Comparison of ENCODE assay signal across 9 cellular contexts in genomic region chr15:76840830-76841460, GRCh38.
DNase-seq lines count a peak whose midpoint lies in the region; ATAC-seq, FAIRE-seq and TF ChIP-seq lines count a peak whose summit lies in the region.
"Had no signal": no experiment of that assay in that cellular context is flagged by ENCODE, and none has a peak within 500 bp of the region (broad histone marks: within the 10 kb centered on the region; RNA-seq: fewer than 3 reads in every experiment).

No MANE protein-coding gene starts in this region.

- no peak overlapping the region for H3K27ac ChIP-seq in H1 (ENCODE audit: low read depth, low read length)

- peak; percentile 32 for TF ChIP-seq CTCF in natural killer cell (IDR thresholded peaks at IDR 0.05)
- peak in 2 of 3 experiments; percentile 23 to 47; a peak in 2 of 4 replicates for TF ChIP-seq CTCF in H1 (IDR thresholded peaks at IDR 0.05; ENCODE audit: control extremely low read depth in 1 of 3, insufficient read depth in 1 of 3, low read depth in 1 of 3, low read length in 3 of 3)
- peak; percentile 73 for TF ChIP-seq CTCF in osteocyte (IDR thresholded peaks at IDR 0.05)

- H3K79me2 ChIP-seq in H1 (ENCODE audit: control insufficient read depth in 1 of 2, insufficient read depth in 2 of 2, low read length in 2 of 2) = no peaks in the 10 kb centered on the region

- no peak for FAIRE-seq in H1 (lab: Jason Lieb, UNC)

- H2AFZ ChIP-seq in H1 (ENCODE audit: low read length) = no peak overlapping the region

- no peak overlapping the region for H4K8ac ChIP-seq in H1 (ENCODE audit: extremely low read depth, insufficient read depth, low read length)

- intact Hi-C loops in natural killer cell (cut with micrococcal nuclease) = loop anchor here (2.0 kb wide), 2 partner anchors 606 to 650 kb away; no protein-coding TSS in a partner anchor

- no peaks in the 10 kb centered on the region for H3K27me3 ChIP-seq in H1 (replicated peaks in 1 of 4; ENCODE audit: control insufficient read depth in 3 of 4, extremely low read depth in 1 of 4, insufficient read depth in 3 of 4, low read length in 3 of 4)

- peaks cover 32 to 34% of the 10 kb centered on the region in 2 donors for H3K4me1 Mint-ChIP-seq in natural killer cell
- H3K4me1 Mint-ChIP-seq in natural killer cell treated with Interleukin-12 subunit alpha and Interleukin-12 subunit beta and Interleukin-15 and Interleukin-18, amount 100 ng/mL, for 72 hours (ENCODE audit: low read depth in 2 of 2) = peaks cover 8 to 33% of the 10 kb centered on the region in 2 donors
- H3K4me1 Mint-ChIP-seq in osteocyte (ENCODE audit: unreplicated experiment) = peaks cover 9% of the 10 kb centered on the region

- no peak overlapping the region for H3K4me3 ChIP-seq in H1 (ENCODE audit: extremely low read depth in 1 of 4, insufficient read depth in 2 of 4, low read depth in 3 of 4, low read length in 4 of 4)

- WGBS in H1 (ENCODE audit: extremely low coverage in 1 of 2, insufficient coverage in 1 of 2, insufficient read length in 1 of 2, insufficient replicate concordance in 2 of 2, low coverage in 1 of 2, low lambda C conversion rate in 2 of 2, missing lambda C conversion rate in 1 of 2), 2 experiments = 61% methylated on average over 5 of the region's 5 CpGs; no CpG with 5 or more reads in 1 of the 2 experiments

- no peaks in the 10 kb centered on the region for H4K20me1 ChIP-seq in H1 (replicated peaks in 1 of 2; ENCODE audit: control insufficient read depth in 1 of 2, insufficient read depth in 2 of 2, low read length in 2 of 2)

- no peak overlapping the region for H4K91ac ChIP-seq in H1 (replicated peaks; ENCODE audit: insufficient read length, low read length)

- H3K4me1 ChIP-seq in H1 (replicated peaks in 1 of 4; ENCODE audit: control insufficient read depth in 3 of 4, insufficient read depth in 4 of 4, low read length in 3 of 4) = no peaks in the 10 kb centered on the region

- DNase-seq in natural killer cell = no peak
- DNase-seq in natural killer cell treated with Interleukin-12 subunit alpha and Interleukin-12 subunit beta and Interleukin-15 and Interleukin-18, amount 100 ng/mL, for 72 hours (ENCODE audit: low spot score) = no peak
- peak; percentile 34 for DNase-seq in NCI-H460 (ENCODE audit: extremely low read depth, low read depth)
- DNase-seq in H1 (ENCODE audit: low read depth in 1 of 2, low spot score in 2 of 2) = no peak
- DNase-seq in osteocyte (ENCODE audit: extremely low spot score, unreplicated experiment) = no peak
- no peak for DNase-seq in stimulated activated naive CD4-positive, alpha-beta T cell treated with Interleukin-2 at 50 U/mL for 16 hours (lab: John Stamatoyannopoulos, UW)

- H2BK5ac ChIP-seq in H1 (ENCODE audit: low read depth, low read length) = no peak overlapping the region

- H3K9me3 Mint-ChIP-seq in natural killer cell = no peaks in the 10 kb centered on the region
- H3K9me3 Mint-ChIP-seq in natural killer cell treated with Interleukin-12 subunit alpha and Interleukin-12 subunit beta and Interleukin-15 and Interleukin-18, amount 100 ng/mL, for 72 hours = no peaks in the 10 kb centered on the region
- H3K9me3 Mint-ChIP-seq in osteocyte (ENCODE audit: unreplicated experiment) = peaks cover 4% of the 10 kb centered on the region

- H3K27ac Mint-ChIP-seq in natural killer cell = no peak overlapping the region
- H3K27ac Mint-ChIP-seq in natural killer cell treated with Interleukin-12 subunit alpha and Interleukin-12 subunit beta and Interleukin-15 and Interleukin-18, amount 100 ng/mL, for 72 hours = peak overlapping the region in 1 of 2 donors; percentile 76
- no peak overlapping the region for H3K27ac Mint-ChIP-seq in osteocyte (ENCODE audit: unreplicated experiment)
- H3K27ac Mint-ChIP-seq: stimulated activated naive CD8-positive, alpha-beta T cell treated with anti-CD3 and anti-CD28 coated beads, Interleukin-15, Interleukin-2, amounts not matched to agents 100 ng/mL and 50 ng/mL, for 24 hours had no signal

- TF ChIP-seq RAD21 in H1 (IDR thresholded peaks at IDR 0.05 in 1 of 2, conservative IDR thresholded peaks at IDR 0.05 in 1 of 2; ENCODE audit: low read depth in 2 of 2, low read length in 2 of 2) = peak; percentile 44 to 50

- no peaks in the 10 kb centered on the region for H3K36me3 ChIP-seq in H1 (ENCODE audit: control insufficient read depth in 2 of 4, insufficient read depth in 4 of 4, low read length in 3 of 4)

- no peak overlapping the region for H2AK5ac ChIP-seq in H1 (ENCODE audit: low read depth, low read length)

- H2BK12ac ChIP-seq in H1 (ENCODE audit: low read depth, low read length) = no peak overlapping the region

- CTCF ChIA-PET in H1 (lab: Charles Lee; ENCODE audit: partially characterized antibody) = interaction anchor here (0.6 to 1.7 kb wide), 6 partner anchors 10 to 606 kb away, joined by 3 to 5 read pairs (median 4); no protein-coding TSS in a partner anchor

- no peak for ATAC-seq in natural killer cell
- ATAC-seq in natural killer cell treated with Interleukin-12 subunit alpha and Interleukin-12 subunit beta and Interleukin-15 and Interleukin-18, amount 100 ng/mL, for 72 hours = no peak
- no peak for ATAC-seq in HG03354 (IDR thresholded peaks at IDR 0.05; ENCODE audit: poor library complexity, severe bottlenecking, unreplicated experiment)
- ATAC-seq in HG02678 (IDR thresholded peaks at IDR 0.05; ENCODE audit: unreplicated experiment) = no peak

- H2BK20ac ChIP-seq in H1 (ENCODE audit: low read length) = no peak overlapping the region

- TF ChIP-seq EP300 in H1 (IDR thresholded peaks at IDR 0.05; ENCODE audit: borderline replicate concordance in 1 of 2, low read depth in 2 of 2, low read length in 2 of 2) = no peak

- H3K79me1 ChIP-seq in H1 (ENCODE audit: low read depth, low read length) = no peaks in the 10 kb centered on the region

- no peak overlapping the region for H3K4me3 Mint-ChIP-seq in natural killer cell
- H3K4me3 Mint-ChIP-seq in natural killer cell treated with Interleukin-12 subunit alpha and Interleukin-12 subunit beta and Interleukin-15 and Interleukin-18, amount 100 ng/mL, for 72 hours = no peak overlapping the region
- no peak overlapping the region for H3K4me3 Mint-ChIP-seq in osteocyte (ENCODE audit: unreplicated experiment)
- H3K4me3 Mint-ChIP-seq: stimulated activated naive CD8-positive, alpha-beta T cell treated with anti-CD3 and anti-CD28 coated beads, Interleukin-15, Interleukin-2, amounts not matched to agents 100 ng/mL and 50 ng/mL, for 24 hours had no signal

- TF ChIP-seq POLR2A in H1 (IDR thresholded peaks at IDR 0.05; ENCODE audit: control extremely low read depth in 1 of 2, low read depth in 2 of 2, low read length in 2 of 2) = no peak

- H3K36me3 Mint-ChIP-seq in natural killer cell = no peaks in the 10 kb centered on the region
- no peaks in the 10 kb centered on the region for H3K36me3 Mint-ChIP-seq in natural killer cell treated with Interleukin-12 subunit alpha and Interleukin-12 subunit beta and Interleukin-15 and Interleukin-18, amount 100 ng/mL, for 72 hours
- peaks cover 4% of the 10 kb centered on the region for H3K36me3 Mint-ChIP-seq in osteocyte (ENCODE audit: unreplicated experiment)

- H3K14ac ChIP-seq in H1 (ENCODE audit: insufficient read length) = no peak overlapping the region

- H3K56ac ChIP-seq in H1 (replicated peaks; ENCODE audit: insufficient read length, low read depth, low read length) = no peak overlapping the region

- no peak overlapping the region for H2BK15ac ChIP-seq in H1 (ENCODE audit: low read length)

- POLR2A ChIA-PET in H1 (lab: Charles Lee; ENCODE audit: partially characterized antibody) = no interaction called here

- no peaks in the 10 kb centered on the region for H3K27me3 Mint-ChIP-seq in natural killer cell (ENCODE audit: low read depth in 2 of 2)
- no peaks in the 10 kb centered on the region for H3K27me3 Mint-ChIP-seq in natural killer cell treated with Interleukin-12 subunit alpha and Interleukin-12 subunit beta and Interleukin-15 and Interleukin-18, amount 100 ng/mL, for 72 hours
- H3K27me3 Mint-ChIP-seq in osteocyte (ENCODE audit: unreplicated experiment) = no peaks in the 10 kb centered on the region
- H3K27me3 Mint-ChIP-seq: stimulated activated naive CD8-positive, alpha-beta T cell treated with anti-CD3 and anti-CD28 coated beads, Interleukin-15, Interleukin-2, amounts not matched to agents 100 ng/mL and 50 ng/mL, for 24 hours had no signal

- H3K4me2 ChIP-seq in H1 (ENCODE audit: insufficient read depth in 1 of 2, low read depth in 2 of 2, low read length in 2 of 2) = no peak overlapping the region

- H3K9ac ChIP-seq in H1 (replicated peaks in 1 of 4; ENCODE audit: extremely low read depth in 1 of 4, low read depth in 3 of 4, low read length in 3 of 4) = no peak overlapping the region

- H4K5ac ChIP-seq in H1 (ENCODE audit: insufficient read length, low read depth, low read length) = no peak overlapping the region

- no peak overlapping the region for H3K4ac ChIP-seq in H1 (replicated peaks; ENCODE audit: insufficient read length, low read depth, low read length)

- no peak overlapping the region for H2BK120ac ChIP-seq in H1 (replicated peaks; ENCODE audit: low read depth, low read length)

- no peaks in the 10 kb centered on the region for H3K9me3 ChIP-seq in H1 (ENCODE audit: insufficient read depth in 2 of 2, low read depth in 1 of 2, low read length in 1 of 2)

- H3K23me2 ChIP-seq in H1 (ENCODE audit: low read depth, low read length) = no peaks in the 10 kb centered on the region

- H3K18ac ChIP-seq in H1 (ENCODE audit: extremely low read depth, low read length) = no peak overlapping the region

- no peak overlapping the region for H3K23ac ChIP-seq in H1 (ENCODE audit: insufficient read length)

TF ChIP-seq in H1, 55 proteins besides CTCF, POLR2A, EP300 and RAD21:
- TF ChIP-seq EZH2 (IDR thresholded peaks at IDR 0.05; ENCODE audit: low read depth, low read length, severe bottlenecking) = no peak
- peak; percentile 54; the same call in 1 of the 2 replicates for TF ChIP-seq TEAD4 (IDR thresholded peaks at IDR 0.05; ENCODE audit: low read depth, low read length)
TF ChIP-seq in H1: peak in this region for 1.
